Comparison of ENCODE assay signal across 1 cellular context in the genomic region with DNA sequence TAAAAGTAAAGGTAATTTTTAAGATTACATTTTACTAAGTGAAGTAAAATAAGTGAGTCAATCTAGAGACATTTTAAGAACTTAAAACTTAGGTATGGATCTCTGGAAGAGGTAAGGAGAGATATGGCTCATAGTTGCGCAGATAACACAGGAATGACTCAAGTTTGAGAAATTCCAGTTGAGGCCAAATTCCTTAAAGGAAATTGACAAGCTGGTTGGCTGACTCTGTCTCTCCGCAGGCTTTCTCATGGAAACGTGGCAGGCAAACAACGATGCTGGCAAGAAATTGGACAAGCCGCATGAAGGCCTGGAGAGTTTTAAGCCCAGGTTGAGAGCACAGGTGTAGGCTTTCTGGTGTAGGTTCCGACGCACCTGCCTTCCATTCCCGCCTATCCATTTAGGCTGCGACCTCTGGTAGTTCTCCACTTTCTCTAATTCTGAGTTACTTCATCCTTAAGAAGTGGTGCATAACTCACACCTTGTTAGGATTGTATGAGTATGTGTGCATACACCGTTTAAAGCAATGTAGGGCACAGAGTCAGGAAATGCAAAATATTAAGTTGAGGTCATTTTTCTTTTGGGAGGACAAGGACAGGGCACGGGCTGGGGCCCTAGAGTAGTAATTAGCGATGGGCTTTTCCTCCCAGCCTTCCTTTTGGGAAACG.
TF ChIP-seq lines count a peak whose summit lies in the region.

No MANE protein-coding gene starts in this region.

TF ChIP-seq in HepG2, 621 proteins besides CTCF, POLR2A, EP300 and RAD21:
- TF ChIP-seq ZNF709 (CRISPR knock-in tag; IDR thresholded peaks at IDR 0.05), result no peak
- no peak for TF ChIP-seq TAF15 (IDR thresholded peaks at IDR 0.05; ENCODE audit: low read depth, low read length, poor library complexity, severe bottlenecking)
- no peak for TF ChIP-seq NCOR1 (IDR thresholded peaks at IDR 0.05; ENCODE audit: borderline replicate concordance, low read length)
- TF ChIP-seq MXD4 (CRISPR knock-in tag; IDR thresholded peaks at IDR 0.05), result no peak
- no peak for TF ChIP-seq ZNF569 (CRISPR knock-in tag; IDR thresholded peaks at IDR 0.05; ENCODE audit: borderline replicate concordance)
- TF ChIP-seq MEIS2 (CRISPR knock-in tag; IDR thresholded peaks at IDR 0.05), result no peak
- TF ChIP-seq, protein P1, sequence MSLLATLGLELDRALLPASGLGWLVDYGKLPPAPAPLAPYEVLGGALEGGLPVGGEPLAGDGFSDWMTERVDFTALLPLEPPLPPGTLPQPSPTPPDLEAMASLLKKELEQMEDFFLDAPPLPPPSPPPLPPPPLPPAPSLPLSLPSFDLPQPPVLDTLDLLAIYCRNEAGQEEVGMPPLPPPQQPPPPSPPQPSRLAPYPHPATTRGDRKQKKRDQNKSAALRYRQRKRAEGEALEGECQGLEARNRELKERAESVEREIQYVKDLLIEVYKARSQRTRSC (CRISPR knock-in tag; IDR thresholded peaks at IDR 0.05; ENCODE audit: low read depth), result no peak
- TF ChIP-seq, protein P2, sequence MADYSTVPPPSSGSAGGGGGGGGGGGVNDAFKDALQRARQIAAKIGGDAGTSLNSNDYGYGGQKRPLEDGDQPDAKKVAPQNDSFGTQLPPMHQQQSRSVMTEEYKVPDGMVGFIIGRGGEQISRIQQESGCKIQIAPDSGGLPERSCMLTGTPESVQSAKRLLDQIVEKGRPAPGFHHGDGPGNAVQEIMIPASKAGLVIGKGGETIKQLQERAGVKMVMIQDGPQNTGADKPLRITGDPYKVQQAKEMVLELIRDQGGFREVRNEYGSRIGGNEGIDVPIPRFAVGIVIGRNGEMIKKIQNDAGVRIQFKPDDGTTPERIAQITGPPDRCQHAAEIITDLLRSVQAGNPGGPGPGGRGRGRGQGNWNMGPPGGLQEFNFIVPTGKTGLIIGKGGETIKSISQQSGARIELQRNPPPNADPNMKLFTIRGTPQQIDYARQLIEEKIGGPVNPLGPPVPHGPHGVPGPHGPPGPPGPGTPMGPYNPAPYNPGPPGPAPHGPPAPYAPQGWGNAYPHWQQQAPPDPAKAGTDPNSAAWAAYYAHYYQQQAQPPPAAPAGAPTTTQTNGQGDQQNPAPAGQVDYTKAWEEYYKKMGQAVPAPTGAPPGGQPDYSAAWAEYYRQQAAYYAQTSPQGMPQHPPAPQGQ (CRISPR knock-in tag; IDR thresholded peaks at IDR 0.05; ENCODE audit: borderline replicate concordance), result no peak
- TF ChIP-seq ZNF230 (CRISPR knock-in tag; IDR thresholded peaks at IDR 0.05), result no peak
- TF ChIP-seq GMEB1 (CRISPR knock-in tag; IDR thresholded peaks at IDR 0.05; ENCODE audit: borderline replicate concordance), result no peak
- TF ChIP-seq, protein P3, sequence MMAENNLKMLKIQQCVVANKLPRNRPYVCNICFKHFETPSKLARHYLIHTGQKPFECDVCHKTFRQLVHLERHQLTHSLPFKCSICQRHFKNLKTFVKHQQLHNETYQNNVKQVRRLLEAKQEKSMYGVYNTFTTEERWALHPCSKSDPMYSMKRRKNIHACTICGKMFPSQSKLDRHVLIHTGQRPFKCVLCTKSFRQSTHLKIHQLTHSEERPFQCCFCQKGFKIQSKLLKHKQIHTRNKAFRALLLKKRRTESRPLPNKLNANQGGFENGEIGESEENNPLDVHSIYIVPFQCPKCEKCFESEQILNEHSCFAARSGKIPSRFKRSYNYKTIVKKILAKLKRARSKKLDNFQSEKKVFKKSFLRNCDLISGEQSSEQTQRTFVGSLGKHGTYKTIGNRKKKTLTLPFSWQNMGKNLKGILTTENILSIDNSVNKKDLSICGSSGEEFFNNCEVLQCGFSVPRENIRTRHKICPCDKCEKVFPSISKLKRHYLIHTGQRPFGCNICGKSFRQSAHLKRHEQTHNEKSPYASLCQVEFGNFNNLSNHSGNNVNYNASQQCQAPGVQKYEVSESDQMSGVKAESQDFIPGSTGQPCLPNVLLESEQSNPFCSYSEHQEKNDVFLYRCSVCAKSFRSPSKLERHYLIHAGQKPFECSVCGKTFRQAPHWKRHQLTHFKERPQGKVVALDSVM (CRISPR knock-in tag; IDR thresholded peaks at IDR 0.05), result no peak
- TF ChIP-seq FLYWCH1 (CRISPR knock-in tag; IDR thresholded peaks at IDR 0.05), result no peak
- TF ChIP-seq BRF2 (CRISPR knock-in tag; IDR thresholded peaks at IDR 0.05), result no peak
- TF ChIP-seq PRPF4 (IDR thresholded peaks at IDR 0.05; ENCODE audit: low read depth, low read length, poor library complexity, severe bottlenecking), result no peak
- TF ChIP-seq TFE3 (CRISPR knock-in tag; IDR thresholded peaks at IDR 0.05), result no peak
- no peak for TF ChIP-seq ZNF563 (CRISPR knock-in tag; IDR thresholded peaks at IDR 0.05)
- no peak for TF ChIP-seq PHF8 (CRISPR knock-in tag; IDR thresholded peaks at IDR 0.05)
